8 cellular contexts compared by ENCODE assay signal in genomic region chr7:128954830-128955797, GRCh38. TPM values are rescaled to one million over a fixed set of nuclear protein-coding genes. Genes with fewer than 3 reads are reported as not detected.
A peak's percentile ranks its signal among the peaks of the same experiment; 100 is the strongest.
DNase-seq lines count a peak whose midpoint lies in the region; ATAC-seq and TF ChIP-seq lines count a peak whose summit lies in the region.

No MANE protein-coding gene starts in this region.

- H3K27ac ChIP-seq in body of pancreas = no peak overlapping the region
- no peak overlapping the region for H3K27ac ChIP-seq in tibial nerve

- intact Hi-C loops in body of pancreas (cut with DNase I) = no loop called here

- no peak for TF ChIP-seq EP300 in tibial nerve (IDR thresholded peaks at IDR 0.05)

- WGBS in body of pancreas, 2 donors = 75 to 78% methylated on average over 15 of the region's 15 CpGs
- 65 to 67% methylated on average over 15 of the region's 15 CpGs for WGBS in tibial nerve, 2 donors

- peak; percentile 52 for DNase-seq in GM04504 (ENCODE audit: low read depth)
- DNase-seq in NCI-H748 (lab: John Stamatoyannopoulos, UW; ENCODE audit: unreplicated experiment) = peak; percentile 85
- peak; percentile 12 for DNase-seq in fibroblast of the conjunctiva (ENCODE audit: low read depth)
- no peak for DNase-seq in stimulated activated CD4-positive, alpha-beta T cell treated with anti-CD3 and anti-CD28 coated beads, Interleukin-4, amount 100 ng/mL, for 1 hour
- DNase-seq in body of pancreas = no peak
- no peak for DNase-seq in tibial nerve (ENCODE audit: low spot score in 2 of 2)
- DNase-seq in NCI-H2107 (lab: John Stamatoyannopoulos, UW) = no peak

- TF ChIP-seq POLR2A in body of pancreas (IDR thresholded peaks at IDR 0.05) (no peak), tibial nerve (IDR thresholded peaks at IDR 0.05) (no peak)

- TF ChIP-seq CTCF in body of pancreas (IDR thresholded peaks at IDR 0.05) (no peak), tibial nerve (IDR thresholded peaks at IDR 0.05) (no peak)

- H3K36me3 ChIP-seq in body of pancreas (replicated peaks in 1 of 2; ENCODE audit: insufficient read depth in 1 of 2, low read depth in 2 of 2) (peaks cover 11 to 26% of the 10 kb centered on the region in 2 donors), tibial nerve (peaks cover 0 to 93% (median 0%) of the 10 kb centered on the region in 3 donors)

- no peaks in the 10 kb centered on the region for H3K4me1 ChIP-seq in body of pancreas
- H3K4me1 ChIP-seq in tibial nerve = no peaks in the 10 kb centered on the region

- H3K4me3 ChIP-seq in body of pancreas (no peak overlapping the region), tibial nerve (no peak overlapping the region)

- H3K27me3 ChIP-seq in body of pancreas (no peaks in the 10 kb centered on the region), tibial nerve (no peaks in the 10 kb centered on the region)

- ATAC-seq in GM21576 (IDR thresholded peaks at IDR 0.05; ENCODE audit: unreplicated experiment) = peak; percentile 55
- no peak for ATAC-seq in body of pancreas

- no peaks in the 10 kb centered on the region for H3K9me3 ChIP-seq in body of pancreas
- H3K9me3 ChIP-seq in tibial nerve = no peaks in the 10 kb centered on the region

RNA-seq across cellular contexts. Expression of gene IRF5, which starts 17.4 kb away (rescaled TPM):
- total RNA-seq in body of pancreas (10 to 100 TPM in 1 of 2 donors, 1 to 10 TPM in 1; 4.9 to 15.3 TPM), tibial nerve (10 to 100 TPM in 3 of 4 donors, 1 to 10 TPM in 1; 7.8 to 28.8 (median 15.0) TPM)

RNA-seq across cellular contexts. Expression of gene KCP, which starts 44.6 kb away (rescaled TPM):
- under 1 TPM in 1 of 2 donors, not detected in 1; 0.33 TPM for total RNA-seq in body of pancreas
- total RNA-seq in tibial nerve = under 1 TPM; 0.21 to 0.90 (median 0.40) TPM

Comparison
In these comparisons a context has a peak if more than half of its experiments do, and no peak if none do; other contexts are left out.
1. DNase-seq: peak in GM04504 (single experiment), NCI-H748 (single experiment) and fibroblast of the conjunctiva (single experiment); none in stimulated activated CD4-positive, alpha-beta T cell treated with anti-CD3 and anti-CD28 coated beads, Interleukin-4, amount 100 ng/mL, for 1 hour (single experiment), body of pancreas (0 of 4), tibial nerve (0 of 2) and NCI-H2107 (single experiment).